Comparison of ENCODE assay signal across 10 cellular contexts in the genomic region with DNA sequence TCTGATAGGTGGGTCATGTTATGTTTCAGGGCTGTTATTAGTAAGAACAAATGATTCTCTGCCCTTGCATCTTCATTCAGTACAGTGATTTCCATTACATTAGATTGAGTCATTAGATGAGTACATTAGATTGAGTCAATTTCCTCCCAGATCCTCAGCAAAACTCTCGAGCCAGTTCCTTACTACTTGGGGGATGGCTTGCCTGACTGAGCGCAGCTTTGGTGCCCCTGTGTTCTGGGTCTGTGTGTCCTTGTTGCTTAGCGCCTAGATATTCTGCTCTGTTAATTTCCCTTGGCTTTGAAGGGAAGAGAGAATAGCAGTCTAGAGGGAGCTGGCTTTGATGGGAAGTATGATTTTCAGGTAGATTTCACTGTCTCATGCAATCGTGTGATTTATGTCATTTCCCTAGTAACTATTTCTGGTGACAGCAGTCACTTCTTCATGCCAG. TPM values are rescaled to one million over a fixed set of nuclear protein-coding genes. Genes with fewer than 3 reads are reported as not detected.
DNase-seq lines count a peak whose midpoint lies in the region; ATAC-seq and TF ChIP-seq lines count a peak whose summit lies in the region.
"Had no signal": no experiment of that assay in that cellular context is flagged by ENCODE, and none has a peak within 500 bp of the region (broad histone marks: within the 10 kb centered on the region; RNA-seq: fewer than 3 reads in every experiment).

No MANE protein-coding gene starts in this region.

- H3K27me3 ChIP-seq in PC-3 (ENCODE audit: low read length) = no peaks in the 10 kb centered on the region

- peaks cover 0 to 11% (median 2%) of the 10 kb centered on the region in 4 donors for H3K4me1 Mint-ChIP-seq in naive thymus-derived CD8-positive, alpha-beta T cell

- DNase-seq in AG10803 (ENCODE audit: low read depth) (peak; percentile 11), PC-3 (peak; percentile 82), fibroblast of the conjunctiva (ENCODE audit: low read depth) (peak; percentile 40), NCI-H2081 (lab: John Stamatoyannopoulos, UW) (no peak), NCI-H510A (lab: John Stamatoyannopoulos, UW) (no peak), HEK293T (ENCODE audit: extremely low spot score) (no peak)
- DNase-seq in naive thymus-derived CD8-positive, alpha-beta T cell = no peak
- DNase-seq: NCI-H146 had no signal

- no TSS peak for BruUV-seq in PC-3 (replicated peaks; lab: Mats Ljungman, UMichigan)

- no peak overlapping the region for H3K4me3 Mint-ChIP-seq in naive thymus-derived CD8-positive, alpha-beta T cell

- intact Hi-C loops in PC-3 (cut with micrococcal nuclease) = no loop called here

- H3K36me3 ChIP-seq in PC-3 (ENCODE audit: low read depth, low read length) = no peaks in the 10 kb centered on the region
- H3K36me3 ChIP-seq: prostate gland had no signal

- peak; percentile 29 for ATAC-seq in GM19463 (IDR thresholded peaks at IDR 0.05; ENCODE audit: unreplicated experiment)
- ATAC-seq in PC-3 = peak; percentile 84
- ATAC-seq in naive thymus-derived CD8-positive, alpha-beta T cell = no peak

- H2AFZ ChIP-seq in PC-3 (ENCODE audit: low read length) = peak overlapping the region; percentile 35; the same call in 1 of the 2 replicates

- H3K9me3 Mint-ChIP-seq in naive thymus-derived CD8-positive, alpha-beta T cell = no peaks in the 10 kb centered on the region

- no peaks in the 10 kb centered on the region for H3K79me2 ChIP-seq in PC-3 (ENCODE audit: low read length)

- H3K9me2 ChIP-seq in PC-3 (replicated peaks; ENCODE audit: low read length) = no peaks in the 10 kb centered on the region

- POLR2A ChIA-PET in PC-3 (lab: Charles Lee; ENCODE audit: unreplicated experiment) (no interaction called here), HEK293T (lab: Yijun Ruan, JAX) (no interaction called here)
- POLR2A ChIA-PET in naive thymus-derived CD8-positive, alpha-beta T cell (lab: Charles Lee) = no interaction called here

- CTCF ChIA-PET in PC-3 (lab: Charles Lee) (interaction anchor here (0.5 kb wide), 1 partner anchor 49 kb away, joined by 3 read pairs; no protein-coding TSS in a partner anchor), HEK293T (lab: Yijun Ruan, JAX) (interaction anchor here (1.0 kb wide), 2 partner anchors 37 to 1154 kb away, joined by 3 read pairs; no protein-coding TSS in a partner anchor)

- no peaks in the 10 kb centered on the region for H4K20me1 ChIP-seq in PC-3 (ENCODE audit: low read length)

- H3K4me2 ChIP-seq in PC-3 (ENCODE audit: low read length) = peak overlapping the region; percentile 82

- H3K4me3 ChIP-seq in AG10803 (ENCODE audit: low read length) (no peak overlapping the region), PC-3 (ENCODE audit: low read length) (peak overlapping the region; percentile 57)
- H3K4me3 ChIP-seq: prostate gland had no signal

- TF ChIP-seq CTCF in AG10803 (conservative IDR thresholded peaks at IDR 0.05; ENCODE audit: low read length) = no peak
- TF ChIP-seq CTCF in PC-3 (conservative IDR thresholded peaks at IDR 0.05; ENCODE audit: low read depth, low read length) = no peak

- no peaks in the 10 kb centered on the region for H3K36me3 Mint-ChIP-seq in naive thymus-derived CD8-positive, alpha-beta T cell

- H3K27me3 Mint-ChIP-seq in naive thymus-derived CD8-positive, alpha-beta T cell = peaks cover 0 to 3% (median 0%) of the 10 kb centered on the region in 5 donors

- H3K27ac ChIP-seq in PC-3 (ENCODE audit: low read length) = peak overlapping the region; percentile 98
- H3K27ac ChIP-seq: prostate gland had no signal

- no peaks in the 10 kb centered on the region for H3K9me3 ChIP-seq in PC-3 (ENCODE audit: low read length)
- H3K9me3 ChIP-seq: prostate gland had no signal

- H3K9ac ChIP-seq in PC-3 (ENCODE audit: low read length) = peak overlapping the region; percentile 64

- H3F3A ChIP-seq in PC-3 (ENCODE audit: low read length, unreplicated experiment) = peaks cover 9% of the 10 kb centered on the region

- H3K27ac Mint-ChIP-seq in naive thymus-derived CD8-positive, alpha-beta T cell = no peak overlapping the region

- peaks cover 41% of the 10 kb centered on the region for H3K4me1 ChIP-seq in PC-3 (ENCODE audit: insufficient read depth, low read length)
- H3K4me1 ChIP-seq: prostate gland had no signal

TF ChIP-seq in HEK293T, 16 proteins besides CTCF, POLR2A, EP300 and RAD21:
- no peak for TF ChIP-seq HDGF (IDR thresholded peaks at IDR 0.05; ENCODE audit: borderline replicate concordance)
- no peak for TF ChIP-seq FOXA1 (IDR thresholded peaks at IDR 0.05)
- no peak for TF ChIP-seq ZNF384 (IDR thresholded peaks at IDR 0.05)

RNA-seq across cellular contexts. Expression of gene SCEL, which starts 19.1 kb away (rescaled TPM):
- total RNA-seq in PC-3 (2014; rRNA removed) = 3.0 and 3.5 TPM in 2 replicates
- not detected for total RNA-seq in naive thymus-derived CD8-positive, alpha-beta T cell
- not detected for polyA plus RNA-seq in naive thymus-derived CD8-positive, alpha-beta T cell

Comparison
In these comparisons a context has a peak if more than half of its experiments do, and no peak if none do; other contexts are left out.
1. DNase-seq: peak in AG10803 (single experiment), PC-3 (single experiment) and fibroblast of the conjunctiva (single experiment); none in naive thymus-derived CD8-positive, alpha-beta T cell (0 of 10), NCI-H2081 (0 of 2), NCI-H510A (single experiment) and HEK293T (single experiment).
2. ATAC-seq: peak in GM19463 (single experiment) and PC-3 (single experiment); none in naive thymus-derived CD8-positive, alpha-beta T cell (0 of 2).